In the genomic region with DNA sequence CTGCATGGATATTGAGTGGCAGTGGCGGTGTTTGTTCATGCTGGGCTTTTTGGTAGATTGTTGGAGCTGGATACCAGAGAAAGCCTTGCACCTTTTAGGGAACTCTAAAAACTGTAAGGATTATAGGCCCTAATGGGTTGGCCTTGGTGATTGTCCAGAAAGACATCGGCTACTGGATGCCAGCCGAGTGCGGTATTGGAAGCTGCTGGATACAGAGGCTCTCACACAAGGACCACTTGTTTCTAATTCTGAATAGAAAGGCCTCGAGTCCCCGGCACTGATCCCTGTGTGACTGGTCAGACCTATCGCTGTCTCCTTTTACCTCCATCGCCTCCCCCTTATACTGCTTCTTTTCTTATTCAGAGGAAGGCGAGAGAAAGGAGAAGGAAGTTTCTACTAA, we compare ENCODE assay signal across 32 cellular contexts.
"Had no signal": no experiment of that assay in that cellular context is flagged by ENCODE, and none has a peak within 500 bp of the region (broad histone marks: within the 10 kb centered on the region; RNA-seq: fewer than 3 reads in every experiment).

No MANE protein-coding gene starts in this region.

- H3K9me3 Mint-ChIP-seq: activated naive CD4-positive, alpha-beta T cell treated with anti-CD3 and anti-CD28 coated beads for 36 hours; activated naive CD8-positive, alpha-beta T cell treated with anti-CD3 and anti-CD28 coated beads for 36 hours; brain; immature natural killer cell; natural killer cell; stimulated activated effector memory CD8-positive, alpha-beta T cell treated with anti-CD3 and anti-CD28 coated beads, Interleukin-12 subunit alpha, Interleukin-12 subunit beta, amount 100 ng/mL, for 72 hours; stimulated activated naive CD8-positive, alpha-beta T cell treated with anti-CD3 and anti-CD28 coated beads, Interleukin-15, Interleukin-2, amounts not matched to agents 100 ng/mL and 50 ng/mL, for 24 hours; T-helper 2 cell treated with Interferon-gamma antibody and Interleukin-4, amounts not matched to agents 5 μg/mL and 100 μg/mL, for 36 hours had no signal

- H3K4me1 ChIP-seq: adrenal gland, colonic mucosa, gastrocnemius medialis, sigmoid colon, upper lobe of right lung had no signal

- DNase-seq: activated CD4-positive, alpha-beta T cell treated with anti-CD3 and anti-CD28 coated beads for 36 hours; activated CD4-positive, CD25-positive, alpha-beta regulatory T cell; activated effector memory CD4-positive, alpha-beta T cell treated with anti-CD3 and anti-CD28 coated beads, Interleukin-2, amount 50 U/mL, for 16 hours; activated naive CD4-positive, alpha-beta T cell treated with anti-CD3 and anti-CD28 coated beads for 36 hours; activated naive CD8-positive, alpha-beta T cell treated with anti-CD3 and anti-CD28 coated beads for 36 hours; activated T-cell treated with anti-CD3 and anti-CD28 coated beads for 4 hours; adrenal gland; aorta; cerebellar nuclear complex; colonic mucosa; effector memory CD4-positive, alpha-beta T cell; erythroblast; gastrocnemius medialis; immature natural killer cell; kidney; left colon; mammary epithelial cell; natural killer cell; sigmoid colon; small intestine; stimulated activated CD4-positive, alpha-beta T cell treated with anti-CD3 and anti-CD28 coated beads, Interleukin-4, amount 100 ng/mL, for 24 hours; T-helper 1 cell; tibial artery; upper lobe of right lung had no signal

- H3K4me1 Mint-ChIP-seq: stimulated activated effector memory CD8-positive, alpha-beta T cell treated with anti-CD3 and anti-CD28 coated beads, Interleukin-12 subunit alpha, Interleukin-12 subunit beta, amount 100 ng/mL, for 72 hours had no signal

- H3K4me3 ChIP-seq: adrenal gland, cardiac muscle cell, colonic mucosa, gastrocnemius medialis, neural progenitor cell, sigmoid colon, suprapubic skin, tibial artery, upper lobe of right lung had no signal

- H3K9ac ChIP-seq: neural progenitor cell had no signal

- H3K4me3 Mint-ChIP-seq: activated CD4-positive, alpha-beta T cell treated with anti-CD3 and anti-CD28 coated beads for 36 hours; activated naive CD4-positive, alpha-beta T cell treated with anti-CD3 and anti-CD28 coated beads for 36 hours; activated naive CD8-positive, alpha-beta T cell treated with anti-CD3 and anti-CD28 coated beads for 36 hours; brain; immature natural killer cell; natural killer cell; neural progenitor cell; stimulated activated effector memory CD8-positive, alpha-beta T cell treated with anti-CD3 and anti-CD28 coated beads, Interleukin-12 subunit alpha, Interleukin-12 subunit beta, amount 100 ng/mL, for 72 hours; stimulated activated naive CD8-positive, alpha-beta T cell treated with anti-CD3 and anti-CD28 coated beads, Interleukin-15, Interleukin-2, amounts not matched to agents 100 ng/mL and 50 ng/mL, for 24 hours; T-helper 2 cell treated with Interferon-gamma antibody and Interleukin-4, amounts not matched to agents 5 μg/mL and 100 μg/mL, for 36 hours had no signal

- H3K36me3 ChIP-seq: adrenal gland, cardiac muscle cell, colonic mucosa, gastrocnemius medialis, neural progenitor cell, sigmoid colon, suprapubic skin, tibial artery, upper lobe of right lung had no signal

- H3K27ac Mint-ChIP-seq: activated CD4-positive, alpha-beta T cell treated with anti-CD3 and anti-CD28 coated beads for 36 hours; activated naive CD4-positive, alpha-beta T cell treated with anti-CD3 and anti-CD28 coated beads for 36 hours; activated naive CD8-positive, alpha-beta T cell treated with anti-CD3 and anti-CD28 coated beads for 36 hours; brain; immature natural killer cell; natural killer cell; neural progenitor cell; stimulated activated effector memory CD8-positive, alpha-beta T cell treated with anti-CD3 and anti-CD28 coated beads, Interleukin-12 subunit alpha, Interleukin-12 subunit beta, amount 100 ng/mL, for 72 hours; stimulated activated naive CD8-positive, alpha-beta T cell treated with anti-CD3 and anti-CD28 coated beads, Interleukin-15, Interleukin-2, amounts not matched to agents 100 ng/mL and 50 ng/mL, for 24 hours; T-helper 2 cell treated with Interferon-gamma antibody and Interleukin-4, amounts not matched to agents 5 μg/mL and 100 μg/mL, for 36 hours had no signal

- H3K9me3 ChIP-seq: adrenal gland, colonic mucosa, gastrocnemius medialis, sigmoid colon, suprapubic skin, tibial artery, upper lobe of right lung had no signal

- H3K27me3 ChIP-seq: adrenal gland, cardiac muscle cell, colonic mucosa, dorsolateral prefrontal cortex, gastrocnemius medialis, sigmoid colon, suprapubic skin, tibial artery, upper lobe of right lung had no signal

- ATAC-seq: activated CD4-positive, alpha-beta T cell treated with anti-CD3 and anti-CD28 coated beads for 36 hours; gastrocnemius medialis; left colon; natural killer cell; stimulated activated effector memory CD8-positive, alpha-beta T cell treated with anti-CD3 and anti-CD28 coated beads, Interleukin-12 subunit alpha, Interleukin-12 subunit beta, amount 100 ng/mL, for 72 hours; upper lobe of right lung had no signal

- H3K27ac ChIP-seq: adrenal gland, cardiac muscle cell, colonic mucosa, gastrocnemius medialis, neural progenitor cell, sigmoid colon, suprapubic skin, tibial artery, upper lobe of right lung had no signal

- H3K36me3 Mint-ChIP-seq: activated naive CD8-positive, alpha-beta T cell treated with anti-CD3 and anti-CD28 coated beads for 36 hours; brain; immature natural killer cell; natural killer cell; neural progenitor cell; stimulated activated effector memory CD8-positive, alpha-beta T cell treated with anti-CD3 and anti-CD28 coated beads, Interleukin-12 subunit alpha, Interleukin-12 subunit beta, amount 100 ng/mL, for 72 hours had no signal
